13 cellular contexts compared by ENCODE assay signal in genomic region chr1:40047769-40048168, GRCh38. TPM values are rescaled to one million over a fixed set of nuclear protein-coding genes. Genes with fewer than 3 reads are reported as not detected.
DNase-seq lines count a peak whose midpoint lies in the region; ATAC-seq, FAIRE-seq and TF ChIP-seq lines count a peak whose summit lies in the region.
"Had no signal": no experiment of that assay in that cellular context is flagged by ENCODE, and none has a peak within 500 bp of the region (broad histone marks: within the 10 kb centered on the region; RNA-seq: fewer than 3 reads in every experiment).

No MANE protein-coding gene starts in this region.

- no peak for DNase-seq in CD14-positive monocyte (ENCODE audit: low spot score)
- DNase-seq in CD8-positive, alpha-beta memory T cell: no peak
- no peak for DNase-seq in GM12878 (ENCODE audit: low read depth, low spot score)
- DNase-seq in natural killer cell treated with Interleukin-12 subunit alpha and Interleukin-12 subunit beta and Interleukin-15 and Interleukin-18, amount 100 ng/mL, for 72 hours (ENCODE audit: low spot score): no peak
- DNase-seq in H54 (ENCODE audit: insufficient read length, low spot score): no peak
- DNase-seq in dermis blood vessel endothelial cell: no peak
- no peak for DNase-seq in cerebellar nuclear complex (lab: John Stamatoyannopoulos, UW)
- no peak for DNase-seq in NCI-H2081 (lab: John Stamatoyannopoulos, UW)
- DNase-seq: activated CD4-positive, alpha-beta T cell treated with anti-CD3 and anti-CD28 coated beads for 1 hour; stomach had no signal

- no peaks in the 10 kb centered on the region for H3K9me3 ChIP-seq in CD8-positive, alpha-beta memory T cell (ENCODE audit: low read length)
- H3K9me3 ChIP-seq in GM12878 (replicated peaks; ENCODE audit: control insufficient read depth, insufficient read depth, low read length): no peaks in the 10 kb centered on the region
- H3K9me3 ChIP-seq: stomach had no signal

- TF ChIP-seq CTCF in CD14-positive monocyte (IDR thresholded peaks at IDR 0.05) (no peak), GM12878 (IDR thresholded peaks at IDR 0.05 in 2 of 3, conservative IDR thresholded peaks at IDR 0.05 in 1 of 3; ENCODE audit: control insufficient read depth in 2 of 3, extremely low read depth in 1 of 3, insufficient read depth in 1 of 3, low read depth in 3 of 3, low read length in 3 of 3) (no peak)

- RAD21 ChIA-PET in GM12878 (lab: Charles Lee; ENCODE audit: unreplicated experiment): interaction anchor here (1.2 kb wide), 1 partner anchor 287 kb away, joined by 3 read pairs; no protein-coding TSS in a partner anchor

- peaks cover 88% of the 10 kb centered on the region for H3K4me1 Mint-ChIP-seq in CD14-positive monocyte
- H3K4me1 Mint-ChIP-seq in CD8-positive, alpha-beta memory T cell: peaks cover 78 to 95% (median 93%) of the 10 kb centered on the region in 3 donors
- H3K4me1 Mint-ChIP-seq in natural killer cell treated with Interleukin-12 subunit alpha and Interleukin-12 subunit beta and Interleukin-15 and Interleukin-18, amount 100 ng/mL, for 72 hours (ENCODE audit: low read depth in 2 of 2): peaks cover 65% of the 10 kb centered on the region in 2 donors

- H3K79me2 ChIP-seq in GM12878 (ENCODE audit: control insufficient read depth, insufficient read depth, low read length): peaks cover 95% of the 10 kb centered on the region

- no peaks in the 10 kb centered on the region for H3K27me3 Mint-ChIP-seq in CD14-positive monocyte (ENCODE audit: low read depth in 3 of 3)
- H3K27me3 Mint-ChIP-seq in CD8-positive, alpha-beta memory T cell: no peaks in the 10 kb centered on the region
- no peaks in the 10 kb centered on the region for H3K27me3 Mint-ChIP-seq in natural killer cell treated with Interleukin-12 subunit alpha and Interleukin-12 subunit beta and Interleukin-15 and Interleukin-18, amount 100 ng/mL, for 72 hours

- peaks cover 32 to 60% of the 10 kb centered on the region in 2 donors for H3K36me3 Mint-ChIP-seq in CD14-positive monocyte
- H3K36me3 Mint-ChIP-seq in CD8-positive, alpha-beta memory T cell: peaks cover 8 to 66% (median 12%) of the 10 kb centered on the region in 3 donors
- H3K36me3 Mint-ChIP-seq in natural killer cell treated with Interleukin-12 subunit alpha and Interleukin-12 subunit beta and Interleukin-15 and Interleukin-18, amount 100 ng/mL, for 72 hours: peaks cover 21% of the 10 kb centered on the region

- H3K9me3 Mint-ChIP-seq in CD14-positive monocyte: no peaks in the 10 kb centered on the region
- H3K9me3 Mint-ChIP-seq in CD8-positive, alpha-beta memory T cell: no peaks in the 10 kb centered on the region
- no peaks in the 10 kb centered on the region for H3K9me3 Mint-ChIP-seq in natural killer cell treated with Interleukin-12 subunit alpha and Interleukin-12 subunit beta and Interleukin-15 and Interleukin-18, amount 100 ng/mL, for 72 hours

- BruUV-seq in GM12878 (replicated peaks; lab: Mats Ljungman, UMichigan): no TSS peak

- H2AFZ ChIP-seq in GM12878 (ENCODE audit: control insufficient read depth, low read depth, low read length): no peak overlapping the region

- POLR2A ChIA-PET in CD8-positive, alpha-beta memory T cell (lab: Charles Lee): no interaction called here
- POLR2A ChIA-PET in GM12878 (lab: Charles Lee): interaction anchor here (0.6 kb wide), 1 partner anchor 91 kb away, joined by 3 read pairs; no protein-coding TSS in a partner anchor

- H3K27ac Mint-ChIP-seq in CD14-positive monocyte: peak overlapping the region in 6 of 7 donors; percentile 33 to 79 (median 61)
- H3K27ac Mint-ChIP-seq in CD8-positive, alpha-beta memory T cell: peak overlapping the region; percentile 71 to 93 (median 82)
- peak overlapping the region; percentile 69 to 77 for H3K27ac Mint-ChIP-seq in natural killer cell treated with Interleukin-12 subunit alpha and Interleukin-12 subunit beta and Interleukin-15 and Interleukin-18, amount 100 ng/mL, for 72 hours

- 78% methylated on average over 5 of the region's 5 CpGs for WGBS in GM12878 (ENCODE audit: insufficient coverage, insufficient replicate concordance, low lambda C conversion rate, missing lambda C conversion rate)

- no peak overlapping the region for H3K27ac ChIP-seq in CD8-positive, alpha-beta memory T cell (ENCODE audit: low read depth, low read length)
- no peak overlapping the region for H3K27ac ChIP-seq in GM12878 (ENCODE audit: control insufficient read depth, insufficient read depth)
- H3K27ac ChIP-seq: cardiac muscle cell had no signal

- no peak for TF ChIP-seq EP300 in GM12878 (IDR thresholded peaks at IDR 0.05; ENCODE audit: borderline replicate concordance in 1 of 2, control insufficient read depth in 1 of 2, low read depth in 2 of 2, low read length in 2 of 2)

- SMC1A ChIA-PET in GM12878 (lab: Charles Lee; ENCODE audit: uncharacterized antibody, unreplicated experiment): interaction anchor here (0.6 to 4.1 kb wide), 3 partner anchors 8 to 452 kb away, joined by 3 to 18 read pairs (median 5); partner anchors contain the start of gene CAP1

- FAIRE-seq in GM12878 (lab: Jason Lieb, UNC) (no peak), H54 (lab: Jason Lieb, UNC) (no peak)
- FAIRE-seq: endothelial cell of umbilical vein had no signal

- H3K9ac ChIP-seq in GM12878 (ENCODE audit: control insufficient read depth, insufficient read depth, low read length): no peak overlapping the region

- intact Hi-C loops in CD14-positive monocyte (cut with micrococcal nuclease) (no loop called here), GM12878 (cut with micrococcal nuclease; ENCODE audit: unreplicated experiment) (no loop called here)

- peaks cover 87% of the 10 kb centered on the region for H3K4me1 ChIP-seq in CD8-positive, alpha-beta memory T cell (ENCODE audit: insufficient read depth, low read length)
- H3K4me1 ChIP-seq in GM12878 (ENCODE audit: control insufficient read depth, insufficient read depth, low read length): peaks cover 36% of the 10 kb centered on the region

- ATAC-seq in GM12878: no peak
- no peak for ATAC-seq in natural killer cell treated with Interleukin-12 subunit alpha and Interleukin-12 subunit beta and Interleukin-15 and Interleukin-18, amount 100 ng/mL, for 72 hours
- ATAC-seq: Panc1 had no signal

- CTCF ChIA-PET in CD8-positive, alpha-beta memory T cell (lab: Charles Lee): interaction anchor here (2.8 kb wide), 1 partner anchor 15 kb away, joined by 8 read pairs; no protein-coding TSS in a partner anchor
- CTCF ChIA-PET in GM12878 (lab: Yijun Ruan, JAX): interaction anchor here (2.7 kb wide), 1 partner anchor 15 kb away, joined by 9 read pairs; no protein-coding TSS in a partner anchor

- no peak overlapping the region for H3K4me3 Mint-ChIP-seq in CD14-positive monocyte
- H3K4me3 Mint-ChIP-seq in CD8-positive, alpha-beta memory T cell: peak overlapping the region in 6 of 7 donors; percentile 15 to 82 (median 62)
- H3K4me3 Mint-ChIP-seq in natural killer cell treated with Interleukin-12 subunit alpha and Interleukin-12 subunit beta and Interleukin-15 and Interleukin-18, amount 100 ng/mL, for 72 hours: peak overlapping the region; percentile 65

- TF ChIP-seq POLR2A in GM12878 (IDR thresholded peaks at IDR 0.05; ENCODE audit: low read depth, low read length) (no peak), H54 (IDR thresholded peaks at IDR 0.05; ENCODE audit: low read depth, low read length) (no peak)

- peaks cover 6% of the 10 kb centered on the region for H4K20me1 ChIP-seq in GM12878 (ENCODE audit: control insufficient read depth, insufficient read depth)

- H3K4me2 ChIP-seq in GM12878 (ENCODE audit: control insufficient read depth, insufficient read depth): peak overlapping the region; percentile 51; the same call in 1 of the 2 replicates

- H3K36me3 ChIP-seq in CD8-positive, alpha-beta memory T cell (ENCODE audit: insufficient read depth, low read length): peaks cover 1% of the 10 kb centered on the region
- peaks cover 0 to 25% of the 10 kb centered on the region in 2 experiments; a peak in 2 of 4 replicates for H3K36me3 ChIP-seq in GM12878 (ENCODE audit: control insufficient read depth in 2 of 2, insufficient read depth in 2 of 2, low read length in 1 of 2)
- H3K36me3 ChIP-seq: cardiac muscle cell had no signal

- no peak for TF ChIP-seq RAD21 in GM12878 (IDR thresholded peaks at IDR 0.05; ENCODE audit: insufficient read depth, low read depth, low read length)

- H3K4me3 ChIP-seq in CD8-positive, alpha-beta memory T cell (ENCODE audit: low read length): no peak overlapping the region
- H3K4me3 ChIP-seq in GM12878: 0 out of 2 replicates have a peak overlapping the region, but pooled peaks have one; percentile 23
- H3K4me3 ChIP-seq: cardiac muscle cell, stomach had no signal

- in situ Hi-C loops in GM12878 (cut with MboI): no loop called here

- H3K27me3 ChIP-seq in CD8-positive, alpha-beta memory T cell (ENCODE audit: insufficient read depth, low read length, poor library complexity, severe bottlenecking): no peaks in the 10 kb centered on the region
- no peaks in the 10 kb centered on the region for H3K27me3 ChIP-seq in GM12878 (replicated peaks in 1 of 2; ENCODE audit: control insufficient read depth in 2 of 2, insufficient read depth in 2 of 2, low read length in 1 of 2)
- H3K27me3 ChIP-seq: cardiac muscle cell, stomach had no signal

RNA-seq across cellular contexts. Expression of gene CAP1, which starts 7.2 kb away (rescaled TPM):
- polyA plus RNA-seq in CD14-positive monocyte (100 to 1,000 TPM; 876 to 941 TPM), GM12878 (2011; rRNA removed) (360 and 431 TPM in 2 replicates), GM12878 (2014; fragmentation: Illumina TruSeq; extraction: Trizol) (500 and 537 TPM in 2 replicates), GM12878 (2014; fragmentation: Nextera tagmentation; extraction: Ambion mirVana) (100 to 1,000 TPM; 413 to 441 TPM), GM12878 (2014; rRNA removed) (367 and 393 TPM in 2 replicates), GM12878 (2016; fragmentation: Nextera tagmentation; extraction: Ambion mirVana) (100 to 1,000 TPM; 475 to 481 TPM)
- 100 to 1,000 TPM; 519 to 536 TPM for total RNA-seq in CD8-positive, alpha-beta memory T cell
- polyA plus RNA-seq in CD8-positive, alpha-beta memory T cell: 788 TPM
- 67.9 and 74.3 TPM in 2 replicates for total RNA-seq in GM12878 (2013; cell fraction: nucleolus; rRNA removed)
- total RNA-seq in GM12878 (2014; rRNA removed) (378 and 394 TPM in 2 replicates), GM12878 (2014; rRNA removed; fragmentation: Illumina TruSeq; extraction: Trizol) (405 and 421 TPM in 2 replicates), GM12878 (2021) (482 and 491 TPM in 2 replicates), dermis blood vessel endothelial cell (430 and 574 TPM in 2 replicates)
- polyA plus RNA-seq in GM12878 (2011; ENCODE audit: low read depth): 209 TPM
- polyA plus RNA-seq in GM12878 (2011; cell fraction: cytosol; rRNA removed): 219 and 245 TPM in 2 replicates
- polyA plus RNA-seq in GM12878 (2011; cell fraction: nucleus; rRNA removed): 178 and 179 TPM in 2 replicates
- 262 and 277 TPM in 2 replicates for polyA plus RNA-seq in GM12878 (2012)
- 238 and 242 TPM in 2 replicates for polyA minus RNA-seq in GM12878 (2011; rRNA and poly(A)+ RNA removed)
- polyA minus RNA-seq in GM12878 (2011; cell fraction: cytosol; rRNA and poly(A)+ RNA removed): 82.6 and 88.4 TPM in 2 replicates
- polyA minus RNA-seq in GM12878 (2011; cell fraction: nucleus; rRNA and poly(A)+ RNA removed): 51.4 and 68.3 TPM in 2 replicates
- 100 to 1,000 TPM; 423 to 738 TPM for total RNA-seq in natural killer cell treated with Interleukin-12 subunit alpha and Interleukin-12 subunit beta and Interleukin-15 and Interleukin-18, amount 100 ng/mL, for 72 hours

RNA-seq across cellular contexts. Expression of gene PPT1, which starts 49.3 kb away (rescaled TPM):
- polyA plus RNA-seq in CD14-positive monocyte: 1,000 to 10,000 TPM in 1 of 2 donors, 100 to 1,000 TPM in 1; 658 to 1,143 TPM
- 100 to 1,000 TPM; 114 to 130 TPM for total RNA-seq in CD8-positive, alpha-beta memory T cell
- polyA plus RNA-seq in CD8-positive, alpha-beta memory T cell: 138 TPM
- total RNA-seq in GM12878 (2013; cell fraction: nucleolus; rRNA removed): 42.3 and 51.6 TPM in 2 replicates
- 67.6 and 70.2 TPM in 2 replicates for total RNA-seq in GM12878 (2014; rRNA removed)
- total RNA-seq in GM12878 (2014; rRNA removed; fragmentation: Illumina TruSeq; extraction: Trizol): 92.1 and 95.8 TPM in 2 replicates
- 70.7 and 72.8 TPM in 2 replicates for total RNA-seq in GM12878 (2021)
- 38.5 TPM for polyA plus RNA-seq in GM12878 (2011; ENCODE audit: low read depth)
- 50.4 and 55.0 TPM in 2 replicates for polyA plus RNA-seq in GM12878 (2011; rRNA removed)
- polyA plus RNA-seq in GM12878 (2011; cell fraction: cytosol; rRNA removed): 39.0 and 41.3 TPM in 2 replicates
- polyA plus RNA-seq in GM12878 (2011; cell fraction: nucleus; rRNA removed): 13.9 and 18.3 TPM in 2 replicates
- 44.2 and 48.5 TPM in 2 replicates for polyA plus RNA-seq in GM12878 (2012)
- polyA plus RNA-seq in GM12878 (2014; fragmentation: Illumina TruSeq; extraction: Trizol): 142 and 175 TPM in 2 replicates
- 100 to 1,000 TPM; 111 to 147 TPM for polyA plus RNA-seq in GM12878 (2014; fragmentation: Nextera tagmentation; extraction: Ambion mirVana)
- polyA plus RNA-seq in GM12878 (2014; rRNA removed): 58.1 and 68.0 TPM in 2 replicates
- 100 to 1,000 TPM; 133 to 138 TPM for polyA plus RNA-seq in GM12878 (2016; fragmentation: Nextera tagmentation; extraction: Ambion mirVana)
- 39.4 and 40.4 TPM in 2 replicates for polyA minus RNA-seq in GM12878 (2011; rRNA and poly(A)+ RNA removed)
- polyA minus RNA-seq in GM12878 (2011; cell fraction: cytosol; rRNA and poly(A)+ RNA removed): 16.8 and 18.8 TPM in 2 replicates
- polyA minus RNA-seq in GM12878 (2011; cell fraction: nucleus; rRNA and poly(A)+ RNA removed): 3.7 and 5.9 TPM in 2 replicates
- 10 to 100 TPM; 42.3 to 64.0 TPM for total RNA-seq in natural killer cell treated with Interleukin-12 subunit alpha and Interleukin-12 subunit beta and Interleukin-15 and Interleukin-18, amount 100 ng/mL, for 72 hours
- 53.3 and 101 TPM in 2 replicates for total RNA-seq in dermis blood vessel endothelial cell

Comparison
In these comparisons a context has a peak if more than half of its experiments do, and no peak if none do; other contexts are left out.
1. H3K4me3 Mint-ChIP-seq: peak in CD8-positive, alpha-beta memory T cell (6 of 7) and natural killer cell treated with Interleukin-12 subunit alpha and Interleukin-12 subunit beta and Interleukin-15 and Interleukin-18, amount 100 ng/mL, for 72 hours (single experiment); none in CD14-positive monocyte (0 of 2).
2. Peak in every context shown above with its lines, with median percentiles within 50 percentile points of each other: H3K27ac Mint-ChIP-seq.